ENCODE assay signal across 9 cellular contexts in the genomic region with DNA sequence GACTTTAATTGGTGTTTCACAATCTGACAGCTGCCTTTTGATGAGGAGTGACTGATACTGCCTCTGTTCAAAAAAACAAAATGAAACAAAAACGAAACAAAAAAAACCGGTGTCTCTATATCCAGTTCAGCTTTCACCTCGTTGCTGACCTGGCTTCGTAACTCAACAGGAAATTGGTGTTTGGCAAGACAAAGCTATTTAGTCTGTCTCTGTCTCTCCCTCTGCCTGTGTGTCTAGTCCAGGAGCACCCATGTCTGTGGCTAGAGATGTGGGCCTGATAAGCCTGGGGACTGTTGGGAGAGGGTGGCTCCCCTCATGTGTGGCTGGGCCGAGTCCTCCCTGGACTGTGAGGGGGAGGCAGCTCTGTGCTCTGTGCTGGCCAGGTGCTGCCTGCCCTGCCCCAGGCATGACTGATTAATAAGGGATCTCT. TPM values are rescaled to one million over a fixed set of nuclear protein-coding genes. Genes with fewer than 3 reads are reported as not detected.
DNase-seq lines count a peak whose midpoint lies in the region; ATAC-seq and TF ChIP-seq lines count a peak whose summit lies in the region.
"Had no signal": no experiment of that assay in that cellular context is flagged by ENCODE, and none has a peak within 500 bp of the region (broad histone marks: within the 10 kb centered on the region; RNA-seq: fewer than 3 reads in every experiment).

No MANE protein-coding gene starts in this region.

- no peaks in the 10 kb centered on the region for H3K36me3 Mint-ChIP-seq in activated CD4-positive, alpha-beta memory T cell treated with anti-CD3 and anti-CD28 coated beads for 36 hours
- H3K36me3 Mint-ChIP-seq in Calu3 (ENCODE audit: insufficient read depth, unreplicated experiment) = no peaks in the 10 kb centered on the region

- no peaks in the 10 kb centered on the region for H3K36me3 ChIP-seq in left lung

- BruUV-seq in Calu3 (replicated peaks; lab: Mats Ljungman, UMichigan) = no TSS peak

- ATAC-seq in left lung (peak; percentile 43), HG02571 (IDR thresholded peaks at IDR 0.05; ENCODE audit: unreplicated experiment) (no peak)

- H3K9me3 Mint-ChIP-seq in activated CD4-positive, alpha-beta memory T cell treated with anti-CD3 and anti-CD28 coated beads for 36 hours = peaks cover under 1% of the 10 kb centered on the region
- H3K9me3 Mint-ChIP-seq in Calu3 (ENCODE audit: low read depth, unreplicated experiment) = peaks cover under 1% of the 10 kb centered on the region

- DNase-seq in A172 (ENCODE audit: low spot score) = peak; percentile 18
- peak; percentile 37 for DNase-seq in GM19240 (ENCODE audit: insufficient read length, low spot score)
- peak; percentile 32 for DNase-seq in activated CD4-positive, alpha-beta memory T cell treated with anti-CD3 and anti-CD28 coated beads for 36 hours
- peak in 1 of 2 donors; percentile 61 for DNase-seq in left lung
- DNase-seq in NCI-H510A treated with DMSO at 0.1 percent for 48 hours (lab: John Stamatoyannopoulos, UW) = no peak
- DNase-seq in Calu3 = no peak
- no peak for DNase-seq in DMS 273 treated with DMSO at 0.1 percent for 48 hours (lab: John Stamatoyannopoulos, UW)
- DNase-seq: GDM1 had no signal

- TF ChIP-seq CTCF in left lung (IDR thresholded peaks at IDR 0.05) (no peak), Calu3 (IDR thresholded peaks at IDR 0.05; ENCODE audit: unreplicated experiment) (no peak)

- peaks cover 13% of the 10 kb centered on the region for H3K4me1 Mint-ChIP-seq in activated CD4-positive, alpha-beta memory T cell treated with anti-CD3 and anti-CD28 coated beads for 36 hours (ENCODE audit: low read depth)
- H3K4me1 Mint-ChIP-seq in Calu3 (ENCODE audit: low read depth, unreplicated experiment) = no peaks in the 10 kb centered on the region

- H3K27ac ChIP-seq in left lung = peak overlapping the region in 1 of 2 donors; percentile 30

- peaks cover 0 to 14% of the 10 kb centered on the region in 2 donors for H3K4me1 ChIP-seq in left lung

- intact Hi-C loops in activated CD4-positive, alpha-beta memory T cell treated with anti-CD3 and anti-CD28 coated beads for 36 hours (cut with micrococcal nuclease) = no loop called here
- intact Hi-C loops in left lung (cut with DNase I) = no loop called here
- intact Hi-C loops in Calu3 (cut with micrococcal nuclease; ENCODE audit: unreplicated experiment) = no loop called here

- peaks cover 0 to 7% of the 10 kb centered on the region in 2 donors for H3K27me3 ChIP-seq in left lung

- POLR2A ChIA-PET in activated CD4-positive, alpha-beta memory T cell treated with anti-CD3 and anti-CD28 coated beads for 36 hours (lab: Charles Lee) = no interaction called here

- H3K4me3 Mint-ChIP-seq in activated CD4-positive, alpha-beta memory T cell treated with anti-CD3 and anti-CD28 coated beads for 36 hours = peak overlapping the region; percentile 38
- H3K4me3 Mint-ChIP-seq in Calu3 (ENCODE audit: low read depth, unreplicated experiment) = no peak overlapping the region

- CTCF ChIA-PET in activated CD4-positive, alpha-beta memory T cell treated with anti-CD3 and anti-CD28 coated beads for 36 hours (lab: Charles Lee) = interaction anchor here (0.6 to 1.3 kb wide), 3 partner anchors 11 to 519 kb away, joined by 3 to 4 read pairs (median 3); a partner anchor contains a TSS
- CTCF ChIA-PET in Calu3 (lab: Charles Lee) = no interaction called here

- peak overlapping the region; percentile 5 for H3K27ac Mint-ChIP-seq in activated CD4-positive, alpha-beta memory T cell treated with anti-CD3 and anti-CD28 coated beads for 36 hours
- H3K27ac Mint-ChIP-seq in Calu3 (ENCODE audit: unreplicated experiment) = no peak overlapping the region

- H3K27me3 Mint-ChIP-seq in activated CD4-positive, alpha-beta memory T cell treated with anti-CD3 and anti-CD28 coated beads for 36 hours = peaks cover 8% of the 10 kb centered on the region
- H3K27me3 Mint-ChIP-seq in Calu3 (ENCODE audit: unreplicated experiment) = peaks cover 83% of the 10 kb centered on the region

- H3K9me3 ChIP-seq in left lung = peaks cover 0 to under 1% of the 10 kb centered on the region in 2 donors

- no peak overlapping the region for H3K4me3 ChIP-seq in left lung

RNA-seq across cellular contexts. Expression of a gene that starts 11.3 kb away (rescaled TPM):
- total RNA-seq in A172 (2014; rRNA removed; shearing (Covaris generic)) = 0.05 and 0.22 TPM in 2 replicates
- total RNA-seq in activated CD4-positive, alpha-beta memory T cell treated with anti-CD3 and anti-CD28 coated beads for 36 hours = under 1 TPM; 0.07 to 0.12 TPM
- total RNA-seq in left lung (10 to 100 TPM; 12.0 to 21.9 TPM), Calu3 (2022) (not detected in 2 replicates)

RNA-seq across cellular contexts. Expression of a gene that starts 59.8 kb away (rescaled TPM):
- total RNA-seq in A172 (2014; rRNA removed; shearing (Covaris generic)) = 4.9 and 9.6 TPM in 2 replicates
- total RNA-seq in activated CD4-positive, alpha-beta memory T cell treated with anti-CD3 and anti-CD28 coated beads for 36 hours = 10 to 100 TPM; 13.1 to 13.4 TPM
- total RNA-seq in left lung = 10 to 100 TPM in 1 of 2 donors, 1 to 10 TPM in 1; 9.8 to 11.2 TPM
- total RNA-seq in Calu3 (2022) = 6.3 and 8.6 TPM in 2 replicates

Comparison
In these comparisons a context has a peak if more than half of its experiments do, and no peak if none do; other contexts are left out.
1. DNase-seq: peak in A172 (single experiment), GM19240 (single experiment) and activated CD4-positive, alpha-beta memory T cell treated with anti-CD3 and anti-CD28 coated beads for 36 hours (single experiment); none in NCI-H510A treated with DMSO at 0.1 percent for 48 hours (single experiment), Calu3 (single experiment) and DMS 273 treated with DMSO at 0.1 percent for 48 hours (single experiment).
2. RNA of a gene that starts 11.3 kb away (total RNA-seq): 12.0 to 21.9 TPM in left lung; 0.07 to 0.12 TPM in activated CD4-positive, alpha-beta memory T cell treated with anti-CD3 and anti-CD28 coated beads for 36 hours, 0.05 to 0.22 TPM in A172 and not detected in Calu3; every median in the first group is over 10 times any median in the second.